7 cellular contexts compared by ENCODE assay signal in the genomic region with DNA sequence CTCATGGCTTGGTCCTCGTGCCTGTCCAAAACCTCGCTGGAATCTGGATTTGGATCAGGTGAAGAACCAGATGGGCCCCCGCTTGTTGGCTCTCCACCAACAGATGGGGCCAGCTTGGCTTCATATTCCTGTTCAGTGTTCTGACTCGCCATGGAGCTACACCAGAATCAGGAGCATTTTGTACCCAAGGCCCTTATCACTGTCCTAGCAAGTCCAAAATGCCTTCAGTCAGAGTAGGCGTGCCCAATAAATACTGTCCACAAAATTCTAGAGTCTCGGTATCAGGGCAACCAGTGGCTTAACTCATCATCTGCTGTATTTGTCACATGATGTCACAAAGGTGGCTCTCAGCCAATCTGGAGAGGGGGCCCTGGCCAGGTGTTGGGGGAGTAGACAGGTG. TPM values are rescaled to one million over a fixed set of nuclear protein-coding genes. Genes with fewer than 3 reads are reported as not detected.
"Had no signal": no experiment of that assay in that cellular context is flagged by ENCODE, and none has a peak within 500 bp of the region (broad histone marks: within the 10 kb centered on the region; RNA-seq: fewer than 3 reads in every experiment).

A gene with protein sequence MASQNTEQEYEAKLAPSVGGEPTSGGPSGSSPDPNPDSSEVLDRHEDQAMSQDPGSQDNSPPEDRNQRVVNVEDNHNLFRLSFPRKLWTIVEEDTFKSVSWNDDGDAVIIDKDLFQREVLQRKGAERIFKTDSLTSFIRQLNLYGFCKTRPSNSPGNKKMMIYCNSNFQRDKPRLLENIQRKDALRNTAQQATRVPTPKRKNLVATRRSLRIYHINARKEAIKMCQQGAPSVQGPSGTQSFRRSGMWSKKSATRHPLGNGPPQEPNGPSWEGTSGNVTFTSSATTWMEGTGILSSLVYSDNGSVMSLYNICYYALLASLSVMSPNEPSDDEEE (minus strand): TSS at position 224 of the 400 bp plus-strand sequence. CDS start 72 bp downstream, at position 152.

RNA-seq across cellular contexts. Expression of the gene that starts here (rescaled TPM):
- total RNA-seq: GM23248, H4, H7, HepG2, HFFc6, HT1080 had no signal
- polyA plus RNA-seq: GM23248, HepG2, IgD-negative memory B cell had no signal
